ENCODE assay signal across 8 cellular contexts in genomic region chr10:62610649-62611229, GRCh38.
DNase-seq lines count a peak whose midpoint lies in the region; ATAC-seq and FAIRE-seq lines count a peak whose summit lies in the region.

No MANE protein-coding gene starts in this region.

- FAIRE-seq in HTR-8/SVneo (lab: Jason Lieb, UNC) = peak; percentile 13

- DNase-seq in DMS53 (lab: John Stamatoyannopoulos, UW) = peak; percentile 84
- peak; percentile 61 for DNase-seq in HTR-8/SVneo (ENCODE audit: insufficient read length, low spot score)
- peak; percentile 60 for DNase-seq in SW480 (ENCODE audit: low spot score)
- DNase-seq in amniotic epithelial cell (ENCODE audit: low read depth) = peak; percentile 39
- peak; percentile 28 for DNase-seq in iPS DF 19.7 (ENCODE audit: low read depth, low spot score)
- DNase-seq in stimulated activated CD4-positive, alpha-beta T cell treated with anti-CD3 and anti-CD28 coated beads, Interleukin-15, amount 100 ng/mL, for 48 hours (ENCODE audit: low read depth in 2 of 2) = peak; percentile 68 to 72
- DNase-seq in NCI-H2227 treated with DMSO at 0.1 percent for 48 hours (lab: John Stamatoyannopoulos, UW) = no peak

- peak; percentile 71 for ATAC-seq in GM21423 (IDR thresholded peaks at IDR 0.05; ENCODE audit: unreplicated experiment)
